23 cellular contexts compared by ENCODE assay signal in the genomic region with DNA sequence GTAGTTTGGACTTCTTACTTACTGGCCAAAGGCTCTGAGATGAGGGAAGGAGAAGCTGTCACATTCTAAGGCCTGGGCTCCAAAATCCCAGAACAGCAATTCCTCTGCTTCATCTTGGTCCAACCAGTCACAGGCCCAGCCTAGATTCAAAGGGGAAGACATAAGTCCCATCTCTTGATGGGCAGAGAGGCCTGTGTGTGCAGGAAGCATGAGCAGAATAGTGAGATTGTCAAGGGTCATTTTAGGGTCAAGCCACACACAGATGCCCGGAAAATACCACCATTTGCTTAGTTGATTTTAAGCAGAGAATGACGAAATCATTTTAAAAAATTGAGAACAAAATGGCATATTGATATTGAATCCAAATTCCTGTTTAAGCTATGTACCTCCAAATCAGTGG.
"Had no signal": no experiment of that assay in that cellular context is flagged by ENCODE, and none has a peak within 500 bp of the region (broad histone marks: within the 10 kb centered on the region; RNA-seq: fewer than 3 reads in every experiment).

No MANE protein-coding gene starts in this region.

- H3K36me3 ChIP-seq: left lung, lower lobe of right lung, neutrophil, right atrium auricular region, right lobe of liver, spleen, suprapubic skin, thoracic aorta, tibial artery, upper lobe of right lung had no signal

- H3K27ac ChIP-seq: left lung, lower lobe of right lung, neutrophil, parathyroid adenoma, right lobe of liver, spleen, suprapubic skin, thoracic aorta, upper lobe of right lung had no signal

- H3K4me1 ChIP-seq: lower lobe of right lung, parathyroid adenoma, right lobe of liver, spleen, upper lobe of right lung had no signal

- H3K79me2 ChIP-seq: parathyroid adenoma had no signal

- H3K9me3 ChIP-seq: lower lobe of right lung, neutrophil, right lobe of liver, suprapubic skin, thoracic aorta, upper lobe of right lung had no signal

- H3K9ac ChIP-seq: parathyroid adenoma had no signal

- H3K4me3 ChIP-seq: left lung, lower lobe of right lung, right atrium auricular region, right lobe of liver, spleen, suprapubic skin, thoracic aorta, tibial artery, upper lobe of right lung had no signal

- H2AFZ ChIP-seq: parathyroid adenoma had no signal

- DNase-seq: hypothalamus; immature natural killer cell; kidney; left colon; left lung; lower lobe of right lung; mammary epithelial cell; mesendoderm; naive thymus-derived CD8-positive, alpha-beta T cell; occipital lobe; right lobe of liver; small intestine; spleen; stimulated activated CD4-positive, alpha-beta T cell treated with anti-CD3 and anti-CD28 coated beads, Interleukin-4, amount 100 ng/mL, for 24 hours; stimulated activated naive CD4-positive, alpha-beta T cell; tibial artery; trophoblast cell; upper lobe of right lung had no signal

- H3K27me3 ChIP-seq: left lung, neutrophil, right atrium auricular region, right lobe of liver, spleen, suprapubic skin, tibial artery, upper lobe of right lung had no signal
